ENCODE assay signal across 22 cellular contexts in the genomic region with DNA sequence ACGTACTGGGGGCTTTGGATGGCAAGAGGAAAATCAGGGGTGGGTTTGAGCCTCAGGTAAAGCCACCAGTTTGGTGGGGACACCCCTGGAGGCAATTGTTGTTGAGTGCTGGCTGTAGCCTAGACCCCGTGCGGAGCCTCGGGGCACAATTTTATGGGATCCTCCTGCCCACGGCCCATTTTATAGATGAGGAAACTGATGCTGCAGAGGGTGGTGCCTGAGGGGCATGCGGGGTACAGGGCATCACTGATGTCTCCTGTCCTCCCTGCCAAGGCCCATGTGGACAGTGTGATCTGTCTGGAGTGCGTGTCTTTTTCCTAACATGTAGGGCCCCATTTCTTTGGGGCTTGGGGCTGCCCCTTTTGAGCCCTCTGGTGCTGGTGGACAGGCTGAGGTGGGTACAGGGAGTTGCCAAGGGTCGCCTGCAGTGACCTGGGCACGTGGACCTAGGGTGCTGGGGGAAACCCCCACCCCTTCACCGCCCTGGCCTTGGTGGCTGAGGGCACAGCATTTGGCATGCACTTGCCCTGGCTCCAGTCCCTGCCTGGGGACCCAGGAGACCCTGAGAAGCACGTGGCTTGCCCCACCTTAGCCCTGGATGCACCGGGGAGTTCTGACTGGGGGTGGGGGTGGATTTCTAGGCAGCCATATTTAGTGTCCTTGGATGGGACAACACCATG. TPM values are rescaled to one million over a fixed set of nuclear protein-coding genes. Genes with fewer than 3 reads are reported as not detected.
DNase-seq lines count a peak whose midpoint lies in the region; ATAC-seq and TF ChIP-seq lines count a peak whose summit lies in the region.
"Had no signal": no experiment of that assay in that cellular context is flagged by ENCODE, and none has a peak within 500 bp of the region (broad histone marks: within the 10 kb centered on the region; RNA-seq: fewer than 3 reads in every experiment).

No MANE protein-coding gene starts in this region.

- no peaks in the 10 kb centered on the region for H3K36me3 Mint-ChIP-seq in nephron progenitor cell (ENCODE audit: low read depth)
- H3K36me3 Mint-ChIP-seq: activated naive CD8-positive, alpha-beta T cell treated with anti-CD3 and anti-CD28 coated beads for 36 hours; mesothelial cell of epicardium had no signal

- H3K9me3 ChIP-seq in colonic mucosa (no peaks in the 10 kb centered on the region), stomach smooth muscle (ENCODE audit: control insufficient read depth in 2 of 2, low read length in 2 of 2) (no peaks in the 10 kb centered on the region)
- H3K9me3 ChIP-seq: SJCRH30 had no signal

- no peaks in the 10 kb centered on the region for H3K27me3 ChIP-seq in colonic mucosa
- no peaks in the 10 kb centered on the region for H3K27me3 ChIP-seq in stomach smooth muscle (ENCODE audit: control insufficient read depth in 1 of 2, insufficient read depth in 2 of 2, low read length in 2 of 2)

- H3K27ac ChIP-seq in colonic mucosa, result peak overlapping the region; percentile 4
- peak overlapping the region; percentile 58 for H3K27ac ChIP-seq in stomach smooth muscle (ENCODE audit: low read length)
- H3K27ac ChIP-seq: brain microvascular endothelial cell, SJCRH30 had no signal

- peaks cover 79% of the 10 kb centered on the region for H3K4me1 Mint-ChIP-seq in nephron progenitor cell

- H3K9me3 Mint-ChIP-seq in nephron progenitor cell, result no peaks in the 10 kb centered on the region
- H3K9me3 Mint-ChIP-seq: activated naive CD8-positive, alpha-beta T cell treated with anti-CD3 and anti-CD28 coated beads for 36 hours; mesothelial cell of epicardium had no signal

- H3K4me3 ChIP-seq in colonic mucosa (no peak overlapping the region), stomach smooth muscle (ENCODE audit: low read length in 2 of 2) (peak overlapping the region; percentile 41 to 54)
- H3K4me3 ChIP-seq: K562, SJCRH30, smooth muscle cell had no signal

- H3K27me3 Mint-ChIP-seq in nephron progenitor cell (ENCODE audit: low read depth, poor library complexity), result no peaks in the 10 kb centered on the region
- H3K27me3 Mint-ChIP-seq: activated naive CD8-positive, alpha-beta T cell treated with anti-CD3 and anti-CD28 coated beads for 36 hours had no signal

- H3K27ac Mint-ChIP-seq in nephron progenitor cell, result no peak overlapping the region
- H3K27ac Mint-ChIP-seq: activated naive CD8-positive, alpha-beta T cell treated with anti-CD3 and anti-CD28 coated beads for 36 hours; activated T-cell treated with anti-CD3 and anti-CD28 coated beads, Interleukin-2, amount 50 U/mL, for 72 hours; mesothelial cell of epicardium had no signal

- intact Hi-C loops in colonic mucosa (cut with DNase I), result no loop called here
- intact Hi-C loops in left ventricle myocardium superior (cut with micrococcal nuclease), result no loop called here

- DNase-seq in colonic mucosa, result no peak
- peak; percentile 70 for DNase-seq in left ventricle myocardium superior
- no peak for DNase-seq in nephron progenitor cell
- no peak for DNase-seq in NCI-H2029 (lab: John Stamatoyannopoulos, UW)
- DNase-seq in NCI-H2227 treated with DMSO at 0.1 percent for 48 hours (lab: John Stamatoyannopoulos, UW), result no peak
- DNase-seq in NCI-H226, result no peak
- DNase-seq: activated CD4-positive, CD25-positive, alpha-beta regulatory T cell; activated naive CD8-positive, alpha-beta T cell treated with anti-CD3 and anti-CD28 coated beads for 36 hours; activated T-cell treated with anti-CD3 and anti-CD28 coated beads, Interleukin-2, amount 50 U/mL, for 72 hours; NCI-H2081 treated with DMSO at 0.1 percent for 48 hours; stimulated activated CD8-positive, alpha-beta memory T cell treated with anti-CD3 and anti-CD28 coated beads, Interleukin-4, amount 100 ng/mL, for 48 hours; T-helper 2 cell had no signal

- TF ChIP-seq CTCF in colonic mucosa (IDR thresholded peaks at IDR 0.05) (no peak), nephron progenitor cell (IDR thresholded peaks at IDR 0.05) (no peak)

- H3K4me3 Mint-ChIP-seq in nephron progenitor cell, result peak overlapping the region; percentile 50
- H3K4me3 Mint-ChIP-seq: activated naive CD8-positive, alpha-beta T cell treated with anti-CD3 and anti-CD28 coated beads for 36 hours; activated T-cell treated with anti-CD3 and anti-CD28 coated beads, Interleukin-2, amount 50 U/mL, for 72 hours; mesothelial cell of epicardium had no signal

- H3K36me3 ChIP-seq in colonic mucosa (no peaks in the 10 kb centered on the region), stomach smooth muscle (ENCODE audit: control insufficient read depth in 2 of 2, insufficient read depth in 2 of 2, low read length in 2 of 2) (no peaks in the 10 kb centered on the region)
- H3K36me3 ChIP-seq: brain microvascular endothelial cell, SJCRH30 had no signal

- H3K4me1 ChIP-seq in colonic mucosa (peaks cover 32% of the 10 kb centered on the region), stomach smooth muscle (ENCODE audit: control insufficient read depth, insufficient read depth, low read length) (peaks cover 88% of the 10 kb centered on the region)
- H3K4me1 ChIP-seq: SJCRH30 had no signal

- ATAC-seq in left ventricle myocardium superior, result peak; percentile 46
- no peak for ATAC-seq in HG03520 (IDR thresholded peaks at IDR 0.05; ENCODE audit: unreplicated experiment)
- ATAC-seq: esophagus mucosa, HCT116 had no signal

- H3K9ac ChIP-seq in colonic mucosa (ENCODE audit: low read depth in 2 of 2, low read length in 2 of 2), result peak overlapping the region in 1 of 2 donors; percentile 87
- H3K9ac ChIP-seq in stomach smooth muscle (ENCODE audit: low read length in 2 of 2), result peak overlapping the region in 1 of 2 donors; percentile 25

RNA-seq across cellular contexts. Expression of a gene that starts 22.1 kb away (rescaled TPM):
- total RNA-seq in colonic mucosa, result 100 to 1,000 TPM; 161 to 238 TPM
- 250 TPM for total RNA-seq in left ventricle myocardium superior
- total RNA-seq: osteocyte, SJCRH30 had no signal
